Comparison of ENCODE assay signal across 1 cellular context in the genomic region with DNA sequence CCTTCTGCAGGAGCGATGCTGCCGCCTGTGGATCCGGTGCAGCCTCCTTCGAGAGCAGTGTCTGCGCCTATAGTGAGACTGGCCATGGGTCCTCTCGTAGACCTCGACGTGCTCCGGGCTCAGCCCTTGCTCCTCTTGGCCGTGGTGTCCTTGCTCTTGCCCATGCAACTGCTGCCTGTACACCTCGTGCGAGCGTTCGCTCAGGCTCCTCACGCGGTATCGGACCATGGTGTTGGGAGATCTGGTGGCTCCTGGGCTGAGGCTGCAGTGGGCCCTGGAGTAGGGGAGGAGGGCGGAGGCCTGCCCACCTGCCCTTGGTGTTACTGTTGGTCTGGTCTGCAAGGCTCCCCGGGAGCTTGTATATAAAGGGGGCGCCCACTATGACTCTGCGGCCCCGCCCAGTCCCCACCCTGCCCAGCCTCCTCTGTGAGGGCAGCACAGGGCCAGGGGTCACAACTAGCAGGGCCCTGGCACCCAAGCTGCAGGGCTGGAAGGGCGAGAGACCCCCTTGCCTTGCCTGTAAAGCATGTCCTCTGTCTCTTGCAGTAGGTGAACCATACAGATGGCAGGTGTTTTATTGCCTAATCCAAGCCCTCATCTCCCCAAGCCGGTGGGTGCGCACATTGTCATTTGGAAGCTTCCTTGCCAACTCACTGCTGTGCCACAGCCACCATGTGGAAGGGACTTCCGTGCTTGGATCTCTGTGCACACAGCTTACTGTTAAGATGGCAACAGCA.
TF ChIP-seq lines count a peak whose summit lies in the region.

PRM2 (minus strand) TSS at position 338 of the 737 bp plus-strand sequence; CDS start at position 228, 110 bp downstream.

TF ChIP-seq in HepG2, 621 proteins besides CTCF, POLR2A, EP300 and RAD21 (continued from another document and continues in another):
- TF ChIP-seq, protein P1, sequence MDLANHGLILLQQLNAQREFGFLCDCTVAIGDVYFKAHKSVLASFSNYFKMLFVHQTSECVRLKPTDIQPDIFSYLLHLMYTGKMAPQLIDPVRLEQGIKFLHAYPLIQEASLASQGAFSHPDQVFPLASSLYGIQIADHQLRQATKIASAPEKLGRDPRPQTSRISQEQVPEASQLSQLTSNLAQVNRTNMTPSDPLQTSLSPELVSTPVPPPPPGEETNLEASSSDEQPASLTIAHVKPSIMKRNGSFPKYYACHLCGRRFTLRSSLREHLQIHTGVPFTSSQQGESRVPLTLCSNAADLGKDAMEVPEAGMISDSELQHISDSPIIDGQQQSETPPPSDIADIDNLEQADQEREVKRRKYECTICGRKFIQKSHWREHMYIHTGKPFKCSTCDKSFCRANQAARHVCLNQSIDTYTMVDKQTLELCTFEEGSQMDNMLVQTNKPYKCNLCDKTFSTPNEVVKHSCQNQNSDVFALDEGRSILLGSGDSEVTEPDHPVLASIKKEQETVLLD (CRISPR knock-in tag; IDR thresholded peaks at IDR 0.05; ENCODE audit: low read depth), result no peak
- TF ChIP-seq NKX3-1 (CRISPR knock-in tag; IDR thresholded peaks at IDR 0.05), result no peak
- TF ChIP-seq IKZF1 (IDR thresholded peaks at IDR 0.05), result no peak
- TF ChIP-seq SP4 (CRISPR knock-in tag; IDR thresholded peaks at IDR 0.05), result peak; percentile 57; the same call in 1 of the 2 replicates
- TF ChIP-seq KLF9 (CRISPR knock-in tag; IDR thresholded peaks at IDR 0.05; ENCODE audit: low read depth), result no peak
- TF ChIP-seq ZSCAN21 (CRISPR knock-in tag; IDR thresholded peaks at IDR 0.05; ENCODE audit: borderline replicate concordance), result no peak
- TF ChIP-seq ZNF883 (CRISPR knock-in tag; IDR thresholded peaks at IDR 0.05; ENCODE audit: not compliant biosample characterization), result peak; percentile 7
- TF ChIP-seq ZNF556 (CRISPR knock-in tag; IDR thresholded peaks at IDR 0.05; ENCODE audit: borderline replicate concordance), result no peak
- 0 out of 2 replicates have a peak, but pooled peaks have one; percentile 37 for TF ChIP-seq ZNF788 (CRISPR knock-in tag; IDR thresholded peaks at IDR 0.05; ENCODE audit: borderline replicate concordance)
- TF ChIP-seq KDM1A (CRISPR knock-in tag; IDR thresholded peaks at IDR 0.05), result no peak
- TF ChIP-seq, protein P2, sequence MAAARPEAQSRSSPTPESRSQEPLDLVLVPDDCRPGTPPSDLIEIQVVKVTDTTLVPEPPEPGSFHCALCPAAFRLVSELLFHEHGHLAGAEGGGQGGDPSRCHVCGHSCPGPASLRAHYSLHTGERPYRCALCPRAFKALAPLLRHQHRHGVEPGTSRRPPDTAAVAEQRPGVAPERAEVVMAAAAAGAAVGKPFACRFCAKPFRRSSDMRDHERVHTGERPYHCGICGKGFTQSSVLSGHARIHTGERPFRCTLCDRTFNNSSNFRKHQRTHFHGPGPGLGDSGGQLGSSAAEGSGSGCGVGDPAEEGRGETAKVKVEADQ (CRISPR knock-in tag; IDR thresholded peaks at IDR 0.05; ENCODE audit: borderline replicate concordance), result no peak
- no peak for TF ChIP-seq MAFK (conservative IDR thresholded peaks at IDR 0.05 in 1 of 2, IDR thresholded peaks at IDR 0.05 in 1 of 2; ENCODE audit: low read length in 2 of 2)
- TF ChIP-seq, protein P3, sequence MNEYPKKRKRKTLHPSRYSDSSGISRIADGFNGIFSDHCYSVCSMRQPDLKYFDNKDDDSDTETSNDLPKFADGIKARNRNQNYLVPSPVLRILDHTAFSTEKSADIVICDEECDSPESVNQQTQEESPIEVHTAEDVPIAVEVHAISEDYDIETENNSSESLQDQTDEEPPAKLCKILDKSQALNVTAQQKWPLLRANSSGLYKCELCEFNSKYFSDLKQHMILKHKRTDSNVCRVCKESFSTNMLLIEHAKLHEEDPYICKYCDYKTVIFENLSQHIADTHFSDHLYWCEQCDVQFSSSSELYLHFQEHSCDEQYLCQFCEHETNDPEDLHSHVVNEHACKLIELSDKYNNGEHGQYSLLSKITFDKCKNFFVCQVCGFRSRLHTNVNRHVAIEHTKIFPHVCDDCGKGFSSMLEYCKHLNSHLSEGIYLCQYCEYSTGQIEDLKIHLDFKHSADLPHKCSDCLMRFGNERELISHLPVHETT (CRISPR knock-in tag; conservative IDR thresholded peaks at IDR 0.05), result no peak
- 0 out of 2 replicates have a peak, but pooled peaks have one; percentile 24 for TF ChIP-seq HOXA3 (CRISPR knock-in tag; IDR thresholded peaks at IDR 0.05)
- no peak for TF ChIP-seq FOXP1 (IDR thresholded peaks at IDR 0.05)
- TF ChIP-seq FOXP1 (CRISPR knock-in tag; IDR thresholded peaks at IDR 0.05), result no peak
- no peak for TF ChIP-seq XBP1 (CRISPR knock-in tag; IDR thresholded peaks at IDR 0.05)
- no peak for TF ChIP-seq ZNF674 (CRISPR knock-in tag; IDR thresholded peaks at IDR 0.05; ENCODE audit: low read depth)
- no peak for TF ChIP-seq KLF12 (CRISPR knock-in tag; IDR thresholded peaks at IDR 0.05; ENCODE audit: borderline replicate concordance)
- TF ChIP-seq ZNF775 (CRISPR knock-in tag; IDR thresholded peaks at IDR 0.05; ENCODE audit: borderline replicate concordance), result no peak
- TF ChIP-seq ZNF274 (CRISPR knock-in tag; IDR thresholded peaks at IDR 0.05), result 0 out of 2 replicates have a peak, but pooled peaks have one; percentile 7
- no peak for TF ChIP-seq THAP7 (CRISPR knock-in tag; IDR thresholded peaks at IDR 0.05)
- no peak for TF ChIP-seq CERS6 (CRISPR knock-in tag; IDR thresholded peaks at IDR 0.05)
- TF ChIP-seq, protein P4, sequence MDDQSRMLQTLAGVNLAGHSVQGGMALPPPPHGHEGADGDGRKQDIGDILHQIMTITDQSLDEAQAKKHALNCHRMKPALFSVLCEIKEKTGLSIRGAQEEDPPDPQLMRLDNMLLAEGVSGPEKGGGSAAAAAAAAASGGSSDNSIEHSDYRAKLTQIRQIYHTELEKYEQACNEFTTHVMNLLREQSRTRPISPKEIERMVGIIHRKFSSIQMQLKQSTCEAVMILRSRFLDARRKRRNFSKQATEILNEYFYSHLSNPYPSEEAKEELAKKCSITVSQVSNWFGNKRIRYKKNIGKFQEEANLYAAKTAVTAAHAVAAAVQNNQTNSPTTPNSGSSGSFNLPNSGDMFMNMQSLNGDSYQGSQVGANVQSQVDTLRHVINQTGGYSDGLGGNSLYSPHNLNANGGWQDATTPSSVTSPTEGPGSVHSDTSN (CRISPR knock-in tag; IDR thresholded peaks at IDR 0.05; ENCODE audit: borderline replicate concordance), result no peak
- no peak for TF ChIP-seq TRIM24 (CRISPR knock-in tag; IDR thresholded peaks at IDR 0.05)
- TF ChIP-seq, protein P5, sequence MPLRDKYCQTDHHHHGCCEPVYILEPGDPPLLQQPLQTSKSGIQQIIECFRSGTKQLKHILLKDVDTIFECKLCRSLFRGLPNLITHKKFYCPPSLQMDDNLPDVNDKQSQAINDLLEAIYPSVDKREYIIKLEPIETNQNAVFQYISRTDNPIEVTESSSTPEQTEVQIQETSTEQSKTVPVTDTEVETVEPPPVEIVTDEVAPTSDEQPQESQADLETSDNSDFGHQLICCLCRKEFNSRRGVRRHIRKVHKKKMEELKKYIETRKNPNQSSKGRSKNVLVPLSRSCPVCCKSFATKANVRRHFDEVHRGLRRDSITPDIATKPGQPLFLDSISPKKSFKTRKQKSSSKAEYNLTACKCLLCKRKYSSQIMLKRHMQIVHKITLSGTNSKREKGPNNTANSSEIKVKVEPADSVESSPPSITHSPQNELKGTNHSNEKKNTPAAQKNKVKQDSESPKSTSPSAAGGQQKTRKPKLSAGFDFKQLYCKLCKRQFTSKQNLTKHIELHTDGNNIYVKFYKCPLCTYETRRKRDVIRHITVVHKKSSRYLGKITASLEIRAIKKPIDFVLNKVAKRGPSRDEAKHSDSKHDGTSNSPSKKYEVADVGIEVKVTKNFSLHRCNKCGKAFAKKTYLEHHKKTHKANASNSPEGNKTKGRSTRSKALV (CRISPR knock-in tag; IDR thresholded peaks at IDR 0.05), result no peak
- TF ChIP-seq ZFP62 (CRISPR knock-in tag; IDR thresholded peaks at IDR 0.05), result no peak
- TF ChIP-seq ZSCAN30 (CRISPR knock-in tag; IDR thresholded peaks at IDR 0.05), result no peak
- TF ChIP-seq, protein P6, sequence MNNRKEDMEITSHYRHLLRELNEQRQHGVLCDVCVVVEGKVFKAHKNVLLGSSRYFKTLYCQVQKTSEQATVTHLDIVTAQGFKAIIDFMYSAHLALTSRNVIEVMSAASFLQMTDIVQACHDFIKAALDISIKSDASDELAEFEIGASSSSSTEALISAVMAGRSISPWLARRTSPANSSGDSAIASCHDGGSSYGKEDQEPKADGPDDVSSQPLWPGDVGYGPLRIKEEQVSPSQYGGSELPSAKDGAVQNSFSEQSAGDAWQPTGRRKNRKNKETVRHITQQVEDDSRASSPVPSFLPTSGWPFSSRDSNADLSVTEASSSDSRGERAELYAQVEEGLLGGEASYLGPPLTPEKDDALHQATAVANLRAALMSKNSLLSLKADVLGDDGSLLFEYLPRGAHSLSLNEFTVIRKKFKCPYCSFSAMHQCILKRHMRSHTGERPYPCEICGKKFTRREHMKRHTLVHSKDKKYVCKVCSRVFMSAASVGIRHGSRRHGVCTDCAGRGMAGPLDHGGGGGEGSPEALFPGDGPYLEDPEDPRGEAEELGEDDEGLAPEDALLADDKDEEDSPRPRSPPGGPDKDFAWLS (CRISPR knock-in tag; IDR thresholded peaks at IDR 0.05; ENCODE audit: borderline replicate concordance), result 0 out of 2 replicates have a peak, but pooled peaks have one; percentile 22
- TF ChIP-seq PHB2 (IDR thresholded peaks at IDR 0.05; ENCODE audit: partially characterized antibody), result no peak
- TF ChIP-seq RFX3 (CRISPR knock-in tag; IDR thresholded peaks at IDR 0.05), result no peak
- TF ChIP-seq ZNF770 (CRISPR knock-in tag; IDR thresholded peaks at IDR 0.05), result no peak
- TF ChIP-seq KDM4B (CRISPR knock-in tag; IDR thresholded peaks at IDR 0.05), result no peak
- no peak for TF ChIP-seq CEBPB (IDR thresholded peaks at IDR 0.05; ENCODE audit: borderline replicate concordance, low read depth, low read length)
- TF ChIP-seq, protein P7, sequence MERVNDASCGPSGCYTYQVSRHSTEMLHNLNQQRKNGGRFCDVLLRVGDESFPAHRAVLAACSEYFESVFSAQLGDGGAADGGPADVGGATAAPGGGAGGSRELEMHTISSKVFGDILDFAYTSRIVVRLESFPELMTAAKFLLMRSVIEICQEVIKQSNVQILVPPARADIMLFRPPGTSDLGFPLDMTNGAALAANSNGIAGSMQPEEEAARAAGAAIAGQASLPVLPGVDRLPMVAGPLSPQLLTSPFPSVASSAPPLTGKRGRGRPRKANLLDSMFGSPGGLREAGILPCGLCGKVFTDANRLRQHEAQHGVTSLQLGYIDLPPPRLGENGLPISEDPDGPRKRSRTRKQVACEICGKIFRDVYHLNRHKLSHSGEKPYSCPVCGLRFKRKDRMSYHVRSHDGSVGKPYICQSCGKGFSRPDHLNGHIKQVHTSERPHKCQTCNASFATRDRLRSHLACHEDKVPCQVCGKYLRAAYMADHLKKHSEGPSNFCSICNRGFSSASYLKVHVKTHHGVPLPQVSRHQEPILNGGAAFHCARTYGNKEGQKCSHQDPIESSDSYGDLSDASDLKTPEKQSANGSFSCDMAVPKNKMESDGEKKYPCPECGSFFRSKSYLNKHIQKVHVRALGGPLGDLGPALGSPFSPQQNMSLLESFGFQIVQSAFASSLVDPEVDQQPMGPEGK (CRISPR knock-in tag; IDR thresholded peaks at IDR 0.05), result no peak
- TF ChIP-seq TARDBP (CRISPR knock-in tag; IDR thresholded peaks at IDR 0.05), result no peak
- no peak for TF ChIP-seq IRF9 (CRISPR knock-in tag; IDR thresholded peaks at IDR 0.05; ENCODE audit: borderline replicate concordance)
- TF ChIP-seq ZNF607 (CRISPR knock-in tag; IDR thresholded peaks at IDR 0.05; ENCODE audit: borderline replicate concordance), result no peak
- TF ChIP-seq FOXA1 (IDR thresholded peaks at IDR 0.05), result no peak
- TF ChIP-seq FOXA1 (CRISPR knock-in tag; IDR thresholded peaks at IDR 0.05), result 0 out of 2 replicates have a peak, but pooled peaks have one; percentile 6
- 0 out of 2 replicates have a peak, but pooled peaks have one; percentile 21 for TF ChIP-seq FOXO1 (CRISPR knock-in tag; IDR thresholded peaks at IDR 0.05)
- TF ChIP-seq ZNF17 (CRISPR knock-in tag; IDR thresholded peaks at IDR 0.05), result no peak
- TF ChIP-seq ZBTB38 (CRISPR knock-in tag; IDR thresholded peaks at IDR 0.05), result peak; percentile 77
- TF ChIP-seq RARG (CRISPR knock-in tag; IDR thresholded peaks at IDR 0.05; ENCODE audit: low read depth), result no peak
